ENCODE assay signal across 14 cellular contexts in genomic region chr5:178074266-178074952, GRCh38. TPM values are rescaled to one million over a fixed set of nuclear protein-coding genes. Genes with fewer than 3 reads are reported as not detected.
DNase-seq lines count a peak whose midpoint lies in the region; ATAC-seq and TF ChIP-seq lines count a peak whose summit lies in the region.
"Had no signal": no experiment of that assay in that cellular context is flagged by ENCODE, and none has a peak within 500 bp of the region (broad histone marks: within the 10 kb centered on the region; RNA-seq: fewer than 3 reads in every experiment).

No MANE protein-coding gene starts in this region.

- H2AFZ ChIP-seq in DND-41 (ENCODE audit: low read depth, low read length) = no peak overlapping the region
- H2AFZ ChIP-seq: parathyroid adenoma had no signal

- H3K79me2 ChIP-seq in DND-41 (ENCODE audit: insufficient read depth, low read length) = no peaks in the 10 kb centered on the region
- H3K79me2 ChIP-seq: parathyroid adenoma had no signal

- H4K20me1 ChIP-seq in DND-41 (ENCODE audit: insufficient read depth, low read length) = no peaks in the 10 kb centered on the region; the same call in 1 of the 2 replicates

- no peaks in the 10 kb centered on the region for H3K36me3 ChIP-seq in DND-41 (ENCODE audit: insufficient read depth, low read length)
- H3K36me3 ChIP-seq: gastrocnemius medialis, thoracic aorta had no signal

- no peak overlapping the region for H3K4me2 ChIP-seq in DND-41 (ENCODE audit: insufficient read depth, low read length)

- ATAC-seq in DND-41 (ENCODE audit: insufficient read depth, low read depth) (no peak), GM18511 (IDR thresholded peaks at IDR 0.05; ENCODE audit: unreplicated experiment) (peak; percentile 83), foreskin keratinocyte (no peak), right cardiac atrium (no peak), GM21825 (IDR thresholded peaks at IDR 0.05; ENCODE audit: unreplicated experiment) (no peak)
- ATAC-seq: gastrocnemius medialis, left lobe of liver had no signal

- DNase-seq in DND-41 (no peak), RPMI7951 (ENCODE audit: low read depth) (peak; percentile 84), foreskin keratinocyte (no peak), medulla oblongata (ENCODE audit: extremely low spot score) (no peak), right cardiac atrium (no peak)
- DNase-seq: activated effector memory CD4-positive, alpha-beta T cell treated with Interleukin-2 at 50 U/mL for 16 hours; cerebellar nuclear complex; gastrocnemius medialis; NCI-H748 treated with DMSO at 0.1 percent for 48 hours had no signal

- H3K4me1 ChIP-seq in DND-41 (ENCODE audit: insufficient read depth, low read length) = no peaks in the 10 kb centered on the region
- H3K4me1 ChIP-seq in foreskin keratinocyte = no peaks in the 10 kb centered on the region
- no peaks in the 10 kb centered on the region for H3K4me1 ChIP-seq in right cardiac atrium (ENCODE audit: control insufficient read depth, insufficient read depth, low read length)
- H3K4me1 ChIP-seq: gastrocnemius medialis, parathyroid adenoma had no signal

- intact Hi-C loops in right cardiac atrium (cut with DNase I) = loop anchor here in 2 of 4 donors (2.0 to 10.0 kb wide), 2 partner anchors 90 kb away; no protein-coding TSS in a partner anchor

- 50% methylated on average over 14 of the region's 14 CpGs for WGBS in right cardiac atrium

- H3K4me3 ChIP-seq in DND-41 (ENCODE audit: low read depth in 1 of 2, low read length in 2 of 2) = no peak overlapping the region
- no peak overlapping the region for H3K4me3 ChIP-seq in right cardiac atrium (ENCODE audit: low read length)
- H3K4me3 ChIP-seq: gastrocnemius medialis, thoracic aorta had no signal

- TF ChIP-seq CTCF in DND-41 (IDR thresholded peaks at IDR 0.05; ENCODE audit: borderline replicate concordance, extremely low read depth, low read length, poor library complexity, severe bottlenecking) (peak; percentile 11), foreskin keratinocyte (conservative IDR thresholded peaks at IDR 0.05) (peak; percentile 13)

- H3K9me3 ChIP-seq in DND-41 (ENCODE audit: insufficient read depth, low read length, severe bottlenecking) (no peaks in the 10 kb centered on the region), right cardiac atrium (ENCODE audit: control insufficient read depth, low read length) (no peaks in the 10 kb centered on the region)
- H3K9me3 ChIP-seq: gastrocnemius medialis, thoracic aorta had no signal

- peaks cover 24% of the 10 kb centered on the region for H3K27me3 ChIP-seq in DND-41 (ENCODE audit: insufficient read depth, low read length, poor library complexity)
- peaks cover 17% of the 10 kb centered on the region for H3K27me3 ChIP-seq in foreskin keratinocyte
- H3K27me3 ChIP-seq in right cardiac atrium (ENCODE audit: control insufficient read depth, insufficient read depth) = no peaks in the 10 kb centered on the region

- H3K27ac ChIP-seq in DND-41 (ENCODE audit: low read length) (no peak overlapping the region), foreskin keratinocyte (no peak overlapping the region), right cardiac atrium (ENCODE audit: low read length) (no peak overlapping the region)
- H3K27ac ChIP-seq: gastrocnemius medialis, parathyroid adenoma, thoracic aorta had no signal

- H3K9ac ChIP-seq in DND-41 (ENCODE audit: low read depth, low read length) = no peak overlapping the region
- H3K9ac ChIP-seq: parathyroid adenoma had no signal

RNA-seq across cellular contexts. Expression of gene N4BP3, which starts 38.9 kb away (rescaled TPM):
- 0.12 and 0.29 TPM in 2 replicates for total RNA-seq in RPMI7951 (2014; rRNA removed; shearing (Covaris generic))
- total RNA-seq in foreskin keratinocyte (3.6 TPM in 2 replicates), right cardiac atrium (under 1 TPM; 0.15 to 0.54 (median 0.32) TPM)
- polyA plus RNA-seq in foreskin keratinocyte (2.7 and 2.9 TPM in 2 replicates), right cardiac atrium (0.79 TPM)

RNA-seq across cellular contexts. Expression of gene RMND5B, which starts 56.4 kb away (rescaled TPM):
- total RNA-seq in RPMI7951 (2014; rRNA removed; shearing (Covaris generic)) = 13.3 and 14.8 TPM in 2 replicates
- total RNA-seq in foreskin keratinocyte = 23.6 and 24.0 TPM in 2 replicates
- polyA plus RNA-seq in foreskin keratinocyte = 23.8 and 24.1 TPM in 2 replicates
- 10 to 100 TPM; 32.2 to 41.7 (median 34.2) TPM for total RNA-seq in right cardiac atrium
- 33.5 TPM for polyA plus RNA-seq in right cardiac atrium
